ENCODE assay signal across 18 cellular contexts in the genomic region with DNA sequence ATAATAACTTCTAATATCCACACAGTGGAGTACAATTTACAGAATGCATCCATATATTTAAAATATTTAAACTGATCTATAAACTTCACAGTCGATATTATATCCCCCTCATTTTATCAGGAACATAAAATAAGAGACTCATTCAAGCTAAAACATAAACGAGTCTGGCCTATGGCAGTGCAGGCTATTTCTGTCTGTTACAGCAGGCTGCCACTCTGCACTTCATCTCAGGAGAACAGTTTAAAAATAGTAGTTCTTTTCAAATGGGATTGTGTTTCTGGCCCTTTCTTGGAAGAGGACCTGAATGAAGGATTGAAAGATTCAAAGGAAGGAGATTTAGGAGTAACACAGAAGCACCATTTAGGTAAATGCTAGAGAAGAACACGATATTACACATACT.
DNase-seq lines count a peak whose midpoint lies in the region; ATAC-seq and TF ChIP-seq lines count a peak whose summit lies in the region.
"Had no signal": no experiment of that assay in that cellular context is flagged by ENCODE, and none has a peak within 500 bp of the region (broad histone marks: within the 10 kb centered on the region; RNA-seq: fewer than 3 reads in every experiment).

No MANE protein-coding gene starts in this region.

- no peak overlapping the region for H3K4me2 ChIP-seq in neural cell (ENCODE audit: low read length)
- H3K4me2 ChIP-seq: BLaER1 treated with 17β-estradiol and CSF1 and Interleukin-3, amounts not matched to agents 10 nM and 100 nM; GM23338 had no signal

- H3K9me3 ChIP-seq in cardiac muscle cell (ENCODE audit: low read depth): no peaks in the 10 kb centered on the region
- H3K9me3 ChIP-seq in left ventricle myocardium inferior (replicated peaks): no peaks in the 10 kb centered on the region
- H3K9me3 ChIP-seq in neural cell (ENCODE audit: low read length): no peaks in the 10 kb centered on the region
- no peaks in the 10 kb centered on the region for H3K9me3 ChIP-seq in left lung

- H3K27ac Mint-ChIP-seq in chondrocyte (ENCODE audit: unreplicated experiment): peak overlapping the region; percentile 45
- H3K27ac Mint-ChIP-seq: B cell; CD8-positive, alpha-beta T cell; GM23338 had no signal

- no peak overlapping the region for H3K9ac ChIP-seq in neural cell (ENCODE audit: low read length)
- H3K9ac ChIP-seq: BLaER1 treated with 17β-estradiol and CSF1 and Interleukin-3, amounts not matched to agents 10 nM and 100 nM had no signal

- no peaks in the 10 kb centered on the region for H3K9me2 ChIP-seq in neural cell (ENCODE audit: insufficient read depth, low read length)

- ATAC-seq in left lung: no peak
- ATAC-seq: CD8-positive, alpha-beta T cell; GM12878; GM23338 had no signal

- TF ChIP-seq CTCF in chondrocyte (IDR thresholded peaks at IDR 0.05) (no peak), cardiac muscle cell (IDR thresholded peaks at IDR 0.05; ENCODE audit: low read depth, low read length) (no peak), left ventricle myocardium inferior (IDR thresholded peaks at IDR 0.05; ENCODE audit: borderline replicate concordance) (no peak), neural cell (IDR thresholded peaks at IDR 0.05; ENCODE audit: poor library complexity, severe bottlenecking) (no peak), left lung (IDR thresholded peaks at IDR 0.05) (no peak)

- H3F3A ChIP-seq in neural cell (ENCODE audit: insufficient read depth, low read length, poor library complexity, severe bottlenecking): no peaks in the 10 kb centered on the region

- H3K4me1 ChIP-seq in cardiac muscle cell (ENCODE audit: low read depth) (peaks cover 32% of the 10 kb centered on the region), left ventricle myocardium inferior (peaks cover 17% of the 10 kb centered on the region), left lung (no peaks in the 10 kb centered on the region)

- TF ChIP-seq RAD21 in neural cell (conservative IDR thresholded peaks at IDR 0.05): no peak

- no peaks in the 10 kb centered on the region for H3K27me3 Mint-ChIP-seq in chondrocyte (ENCODE audit: low read depth)
- H3K27me3 Mint-ChIP-seq: B cell had no signal

- peak overlapping the region; percentile 79 for H3K27ac ChIP-seq in cardiac muscle cell
- H3K27ac ChIP-seq in left ventricle myocardium inferior (replicated peaks): peak overlapping the region; percentile 63
- peak overlapping the region; percentile 36 for H3K27ac ChIP-seq in neural cell (ENCODE audit: low read length)
- H3K27ac ChIP-seq in left lung: no peak overlapping the region
- H3K27ac ChIP-seq: BLaER1 treated with 17β-estradiol and CSF1 and Interleukin-3, amounts not matched to agents 10 nM and 100 nM had no signal

- H3K36me3 Mint-ChIP-seq in chondrocyte (ENCODE audit: low read depth): no peaks in the 10 kb centered on the region
- H3K36me3 Mint-ChIP-seq: CD8-positive, alpha-beta T cell had no signal

- no peaks in the 10 kb centered on the region for H4K20me1 ChIP-seq in neural cell (ENCODE audit: insufficient read depth)
- H4K20me1 ChIP-seq: BLaER1 treated with 17β-estradiol and CSF1 and Interleukin-3, amounts not matched to agents 10 nM and 100 nM had no signal

- H3K4me3 ChIP-seq in cardiac muscle cell: no peak overlapping the region
- H3K4me3 ChIP-seq in left ventricle myocardium inferior: no peak overlapping the region
- no peak overlapping the region for H3K4me3 ChIP-seq in neural cell (ENCODE audit: low read length)
- H3K4me3 ChIP-seq in left lung: no peak overlapping the region
- H3K4me3 ChIP-seq: BLaER1 treated with 17β-estradiol and CSF1 and Interleukin-3, amounts not matched to agents 10 nM and 100 nM; GM12878; GM23338 had no signal

- H3K27me3 ChIP-seq in cardiac muscle cell (no peaks in the 10 kb centered on the region), left ventricle myocardium inferior (ENCODE audit: low read depth) (no peaks in the 10 kb centered on the region), neural cell (ENCODE audit: insufficient read depth, low read depth, low read length) (no peaks in the 10 kb centered on the region), left lung (no peaks in the 10 kb centered on the region)
- H3K27me3 ChIP-seq: BLaER1 treated with 17β-estradiol and CSF1 and Interleukin-3, amounts not matched to agents 10 nM and 100 nM had no signal

- no peak overlapping the region for H2AFZ ChIP-seq in neural cell (ENCODE audit: low read depth, low read length)
- H2AFZ ChIP-seq: GM23338 had no signal

- H3K36me3 ChIP-seq in cardiac muscle cell (no peaks in the 10 kb centered on the region), left ventricle myocardium inferior (no peaks in the 10 kb centered on the region), neural cell (ENCODE audit: insufficient read depth, low read length) (no peaks in the 10 kb centered on the region), left lung (no peaks in the 10 kb centered on the region)
- H3K36me3 ChIP-seq: BLaER1 treated with 17β-estradiol and CSF1 and Interleukin-3, amounts not matched to agents 10 nM and 100 nM had no signal

- intact Hi-C loops in left ventricle myocardium inferior (cut with micrococcal nuclease): no loop called here
- intact Hi-C loops in left lung (cut with DNase I): no loop called here

- no peaks in the 10 kb centered on the region for H3K79me2 ChIP-seq in neural cell (replicated peaks; ENCODE audit: insufficient read depth, low read length)

- H3K9me3 Mint-ChIP-seq in chondrocyte (ENCODE audit: low read depth): no peaks in the 10 kb centered on the region
- H3K9me3 Mint-ChIP-seq: CD8-positive, alpha-beta T cell; GM23338 had no signal

- peaks cover 17% of the 10 kb centered on the region for H3K4me1 Mint-ChIP-seq in chondrocyte (ENCODE audit: low read depth)
- H3K4me1 Mint-ChIP-seq: B cell had no signal

- H3K4me3 Mint-ChIP-seq in chondrocyte (ENCODE audit: unreplicated experiment): no peak overlapping the region
- H3K4me3 Mint-ChIP-seq: B cell; CD8-positive, alpha-beta T cell; GM23338 had no signal

- TF ChIP-seq EP300 in neural cell (conservative IDR thresholded peaks at IDR 0.05; ENCODE audit: poor library complexity, severe bottlenecking): no peak

- no peak for DNase-seq in chondrocyte (ENCODE audit: low spot score)
- peak in 1 of 2 donors; percentile 48 for DNase-seq in cardiac muscle cell (ENCODE audit: low read depth in 1 of 2, low spot score in 1 of 2)
- DNase-seq in left ventricle myocardium inferior: no peak
- DNase-seq in left lung: no peak
- DNase-seq in NCI-H774 (lab: John Stamatoyannopoulos, UW): no peak
- no peak for DNase-seq in NCI-H82 treated with DMSO at 0.1 percent for 48 hours (lab: John Stamatoyannopoulos, UW; ENCODE audit: unreplicated experiment)
- DNase-seq: Calu3; CD8-positive, alpha-beta T cell; DMS53; DND-41; EL; HCEC 1CT; IMR-90 had no signal

TF ChIP-seq in neural cell, 6 proteins besides CTCF, POLR2A, EP300 and RAD21:
- TF ChIP-seq MXI1 (conservative IDR thresholded peaks at IDR 0.05; ENCODE audit: poor library complexity, severe bottlenecking): no peak
- no peak for TF ChIP-seq EZH2 (IDR thresholded peaks at IDR 0.05; ENCODE audit: borderline replicate concordance, insufficient read depth, low read length, poor library complexity, severe bottlenecking)
- TF ChIP-seq POLR2AphosphoS5 (IDR thresholded peaks at IDR 0.05): no peak
- no peak for TF ChIP-seq REST (IDR thresholded peaks at IDR 0.05; ENCODE audit: borderline replicate concordance)
TF ChIP-seq in neural cell: peak in this region for 0.

Comparison
In these comparisons a context has a peak if more than half of its experiments do, and no peak if none do; other contexts are left out.
1. H3K27ac ChIP-seq: peak in cardiac muscle cell (single experiment), left ventricle myocardium inferior (single experiment) and neural cell (single experiment); none in left lung (0 of 2).